Comparison of ENCODE assay signal across 1 cellular context in the genomic region with DNA sequence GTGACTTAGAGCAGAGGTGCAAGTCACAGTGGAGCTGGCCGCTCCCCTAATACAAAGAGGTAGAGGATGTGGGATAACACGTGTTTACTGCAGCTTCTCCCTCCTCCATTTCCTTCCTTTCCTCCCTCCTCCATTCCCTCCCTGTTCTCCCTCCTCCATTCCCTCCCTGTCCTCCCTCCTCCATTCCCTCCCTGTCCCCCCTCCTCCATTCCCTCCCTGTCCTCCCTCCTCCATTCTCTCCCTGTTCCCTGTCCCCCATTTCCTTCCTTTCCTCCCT.
TF ChIP-seq lines count a peak whose summit lies in the region.

No MANE protein-coding gene starts in this region.

TF ChIP-seq in SK-N-SH, 30 proteins besides CTCF, POLR2A, EP300 and RAD21 (continued from another document):
- TF ChIP-seq, protein P1, sequence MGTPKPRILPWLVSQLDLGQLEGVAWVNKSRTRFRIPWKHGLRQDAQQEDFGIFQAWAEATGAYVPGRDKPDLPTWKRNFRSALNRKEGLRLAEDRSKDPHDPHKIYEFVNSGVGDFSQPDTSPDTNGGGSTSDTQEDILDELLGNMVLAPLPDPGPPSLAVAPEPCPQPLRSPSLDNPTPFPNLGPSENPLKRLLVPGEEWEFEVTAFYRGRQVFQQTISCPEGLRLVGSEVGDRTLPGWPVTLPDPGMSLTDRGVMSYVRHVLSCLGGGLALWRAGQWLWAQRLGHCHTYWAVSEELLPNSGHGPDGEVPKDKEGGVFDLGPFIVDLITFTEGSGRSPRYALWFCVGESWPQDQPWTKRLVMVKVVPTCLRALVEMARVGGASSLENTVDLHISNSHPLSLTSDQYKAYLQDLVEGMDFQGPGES (IDR thresholded peaks at IDR 0.05; ENCODE audit: low read depth, low read length) = no peak
- TF ChIP-seq YY1 (IDR thresholded peaks at IDR 0.05; ENCODE audit: low read depth) (no peak), PBX3 (IDR thresholded peaks at IDR 0.05) (no peak), NFIC (IDR thresholded peaks at IDR 0.05; ENCODE audit: borderline replicate concordance) (no peak), RFX5 (IDR thresholded peaks at IDR 0.05; ENCODE audit: low read length) (no peak), RXRA (IDR thresholded peaks at IDR 0.05; ENCODE audit: borderline replicate concordance, low read depth) (no peak), TCF12 (IDR thresholded peaks at IDR 0.05) (no peak)
